ENCODE assay signal across 15 cellular contexts in the genomic region with DNA sequence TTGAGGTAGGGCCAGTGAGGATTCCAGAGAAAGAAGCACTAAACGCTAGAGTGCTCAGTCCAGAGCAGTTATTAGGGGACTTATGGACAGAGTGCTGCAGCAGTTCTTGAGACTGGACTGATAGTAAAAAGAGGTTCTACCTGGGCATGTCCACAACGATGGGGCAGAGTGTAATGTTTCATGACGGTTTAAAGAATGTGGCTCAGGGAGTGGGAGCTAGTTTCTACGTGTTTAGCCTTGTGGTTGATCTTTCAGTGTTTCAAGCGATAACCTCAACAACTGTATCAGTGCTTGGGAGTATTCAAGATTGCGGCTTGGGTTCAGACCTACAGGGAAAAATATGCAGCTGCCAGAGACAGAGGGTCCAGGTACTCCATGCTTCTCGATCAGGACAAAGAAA.
"Had no signal": no experiment of that assay in that cellular context is flagged by ENCODE, and none has a peak within 500 bp of the region (broad histone marks: within the 10 kb centered on the region; RNA-seq: fewer than 3 reads in every experiment).

No MANE protein-coding gene starts in this region.

- H2AFZ ChIP-seq: hepatocyte had no signal

- H3K4me1 Mint-ChIP-seq: activated naive CD8-positive, alpha-beta T cell treated with anti-CD3 and anti-CD28 coated beads, Interleukin-2, amount 10 ng/mL, durations not matched to agents 7 days and 5 days had no signal

- ATAC-seq: esophagus mucosa, sciatic nerve had no signal

- DNase-seq: activated B cell treated with CpG ODN at 0.5 μM for 24 hours; activated CD4-positive, alpha-beta T cell treated with anti-CD3 and anti-CD28 coated beads for 48 hours; activated naive CD8-positive, alpha-beta T cell treated with anti-CD3 and anti-CD28 coated beads, Interleukin-2, amount 10 ng/mL, durations not matched to agents 7 days and 5 days; brain microvascular endothelial cell; dermis blood vessel endothelial cell; left ventricle myocardium inferior; ovary; spleen; stomach had no signal

- H3K4me1 ChIP-seq: left ventricle myocardium inferior had no signal

- H3K4me3 Mint-ChIP-seq: activated B cell treated with CpG ODN at 0.5 μM for 24 hours; activated naive CD8-positive, alpha-beta T cell treated with anti-CD3 and anti-CD28 coated beads, Interleukin-2, amount 10 ng/mL, durations not matched to agents 7 days and 5 days; neural crest cell; T-helper 1 cell treated with Interleukin-12 subunit alpha and Interleukin-12 subunit beta and Interleukin-4 antibody, amounts not matched to agents 30 μg/mL and 1 μg/mL, for 36 hours had no signal

- H3K4me2 ChIP-seq: hepatocyte had no signal

- H3K27me3 ChIP-seq: brain microvascular endothelial cell, hepatocyte, ovary, spleen, stomach had no signal

- H3K27ac Mint-ChIP-seq: activated naive CD8-positive, alpha-beta T cell treated with anti-CD3 and anti-CD28 coated beads, Interleukin-2, amount 10 ng/mL, durations not matched to agents 7 days and 5 days; T-helper 1 cell treated with Interleukin-12 subunit alpha and Interleukin-12 subunit beta and Interleukin-4 antibody, amounts not matched to agents 30 μg/mL and 1 μg/mL, for 36 hours had no signal

- H3K36me3 ChIP-seq: brain microvascular endothelial cell, left ventricle myocardium inferior, ovary, spleen, stomach, thoracic aorta had no signal

- H3K27ac ChIP-seq: brain microvascular endothelial cell, hepatocyte, left ventricle myocardium inferior, ovary, spleen, stomach, thoracic aorta had no signal

- H3K36me3 Mint-ChIP-seq: activated naive CD8-positive, alpha-beta T cell treated with anti-CD3 and anti-CD28 coated beads, Interleukin-2, amount 10 ng/mL, durations not matched to agents 7 days and 5 days had no signal

- H3K9me3 Mint-ChIP-seq: activated B cell treated with CpG ODN at 0.5 μM for 24 hours; activated naive CD8-positive, alpha-beta T cell treated with anti-CD3 and anti-CD28 coated beads, Interleukin-2, amount 10 ng/mL, durations not matched to agents 7 days and 5 days; neural crest cell; T-helper 1 cell treated with Interleukin-12 subunit alpha and Interleukin-12 subunit beta and Interleukin-4 antibody, amounts not matched to agents 30 μg/mL and 1 μg/mL, for 36 hours had no signal

- H3K27me3 Mint-ChIP-seq: activated B cell treated with CpG ODN at 0.5 μM for 24 hours; activated naive CD8-positive, alpha-beta T cell treated with anti-CD3 and anti-CD28 coated beads, Interleukin-2, amount 10 ng/mL, durations not matched to agents 7 days and 5 days had no signal

- H3K4me3 ChIP-seq: hepatocyte, left ventricle myocardium inferior, ovary, spleen, stomach, thoracic aorta had no signal

- H3K9me3 ChIP-seq: left ventricle myocardium inferior, ovary, spleen, stomach, thoracic aorta had no signal
